Comparison of ENCODE assay signal across 14 cellular contexts in the genomic region with DNA sequence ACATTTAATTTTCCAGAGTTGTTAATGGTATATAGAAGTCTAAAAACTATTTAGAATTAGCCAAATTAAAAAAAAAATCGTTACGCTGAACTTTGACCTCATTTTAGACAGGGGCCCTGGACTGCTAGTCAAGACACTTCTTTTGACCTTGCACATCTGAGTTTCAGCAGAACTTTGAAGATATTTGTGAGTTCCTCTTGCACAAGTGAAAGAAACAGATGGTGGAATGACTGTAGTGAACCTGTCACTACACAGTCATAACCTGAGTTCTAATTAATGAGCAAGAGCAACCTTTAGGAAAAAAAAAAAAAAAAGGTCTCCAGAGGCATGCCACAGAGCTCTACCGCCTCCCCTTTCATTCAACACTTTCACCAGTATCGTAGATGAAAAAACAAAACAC. TPM values are rescaled to one million over a fixed set of nuclear protein-coding genes. Genes with fewer than 3 reads are reported as not detected.
A peak's percentile ranks its signal among the peaks of the same experiment; 100 is the strongest.
DNase-seq lines count a peak whose midpoint lies in the region; ATAC-seq and TF ChIP-seq lines count a peak whose summit lies in the region.
"Had no signal": no experiment of that assay in that cellular context is flagged by ENCODE, and none has a peak within 500 bp of the region (broad histone marks: within the 10 kb centered on the region; RNA-seq: fewer than 3 reads in every experiment).

No MANE protein-coding gene starts in this region.

- H3K9me3 ChIP-seq in RWPE2 (ENCODE audit: severe bottlenecking) (no peaks in the 10 kb centered on the region), transverse colon (no peaks in the 10 kb centered on the region)
- H3K9me3 ChIP-seq: psoas muscle had no signal

- H3K4me3 ChIP-seq in RWPE2 (ENCODE audit: severe bottlenecking) (no peak overlapping the region), transverse colon (no peak overlapping the region)
- H3K4me3 ChIP-seq: psoas muscle had no signal

- no peaks in the 10 kb centered on the region for H3K36me3 Mint-ChIP-seq in activated T-cell treated with anti-CD3 and anti-CD28 coated beads, Interleukin-2, amount 50 U/mL, for 4 hours (ENCODE audit: insufficient read depth)
- H3K36me3 Mint-ChIP-seq: brain had no signal

- no peak for TF ChIP-seq POLR2A in transverse colon (IDR thresholded peaks at IDR 0.05)

- TF ChIP-seq CTCF in RWPE2 (IDR thresholded peaks at IDR 0.05; ENCODE audit: poor library complexity, severe bottlenecking) (no peak), transverse colon (IDR thresholded peaks at IDR 0.05) (no peak)

- H3K36me3 ChIP-seq in RWPE2 (ENCODE audit: low read depth): peaks cover 10% of the 10 kb centered on the region
- H3K36me3 ChIP-seq in transverse colon: no peaks in the 10 kb centered on the region

- H3K9me3 Mint-ChIP-seq in activated T-cell treated with anti-CD3 and anti-CD28 coated beads, Interleukin-2, amount 50 U/mL, for 4 hours: no peaks in the 10 kb centered on the region
- H3K9me3 Mint-ChIP-seq: effector memory CD8-positive, alpha-beta T cell had no signal

- 55 to 60% methylated on average over 4 of the region's 4 CpGs for WGBS in transverse colon (ENCODE audit: low coverage in 1 of 2), 2 donors

- peak overlapping the region; percentile 65 for H3K27ac ChIP-seq in RWPE2 (ENCODE audit: poor library complexity, severe bottlenecking)
- H3K27ac ChIP-seq in transverse colon: peak overlapping the region; percentile 84 to 90 (median 88)
- H3K27ac ChIP-seq: psoas muscle had no signal

- TF ChIP-seq EP300 in transverse colon (IDR thresholded peaks at IDR 0.05; ENCODE audit: low read depth): no peak

- peak; percentile 25 to 41 for ATAC-seq in activated T-cell treated with anti-CD3 and anti-CD28 coated beads, Interleukin-2, amount 50 U/mL, for 4 hours
- peak; percentile 35 for ATAC-seq in HG02798 (IDR thresholded peaks at IDR 0.05; ENCODE audit: poor library complexity, unreplicated experiment)
- no peak for ATAC-seq in RWPE2 (ENCODE audit: low read depth)
- ATAC-seq: effector memory CD8-positive, alpha-beta T cell; psoas muscle had no signal

- H3K4me1 ChIP-seq in RWPE2 (ENCODE audit: insufficient read depth, poor library complexity, severe bottlenecking) (peaks cover 34% of the 10 kb centered on the region), transverse colon (peaks cover 11 to 54% (median 40%) of the 10 kb centered on the region in 4 donors)
- H3K4me1 ChIP-seq: psoas muscle had no signal

- H3K4me3 Mint-ChIP-seq in activated T-cell treated with anti-CD3 and anti-CD28 coated beads, Interleukin-2, amount 50 U/mL, for 4 hours: no peak overlapping the region
- H3K4me3 Mint-ChIP-seq: brain; effector memory CD8-positive, alpha-beta T cell had no signal

- in situ Hi-C loops in transverse colon (cut with MboI; ENCODE audit: low pct_ligation_motif_present in 1 of 4, low pct_unique_long_range_greater_than_20kb in 1 of 4, low sequenced_read_pairs in 3 of 4): no loop called here

- DNase-seq in activated T-cell treated with anti-CD3 and anti-CD28 coated beads, Interleukin-2, amount 50 U/mL, for 4 hours: no peak
- DNase-seq in activated T-cell treated with anti-CD3 and anti-CD28 coated beads for 4 hours: no peak
- no peak for DNase-seq in RWPE2 (ENCODE audit: low spot score)
- DNase-seq in transverse colon: no peak
- DNase-seq in EL: no peak
- no peak for DNase-seq in AG20443 (ENCODE audit: low spot score)
- no peak for DNase-seq in retina
- DNase-seq: ACHN; activated CD4-positive, alpha-beta T cell treated with anti-CD3 and anti-CD28 coated beads for 48 hours; activated effector memory CD4-positive, alpha-beta T cell treated with Interleukin-2 at 50 U/mL for 16 hours; effector memory CD8-positive, alpha-beta T cell; psoas muscle had no signal

- H3K27me3 Mint-ChIP-seq in activated T-cell treated with anti-CD3 and anti-CD28 coated beads, Interleukin-2, amount 50 U/mL, for 4 hours (ENCODE audit: low read depth): peaks cover 19% of the 10 kb centered on the region

- H3K4me1 Mint-ChIP-seq in activated T-cell treated with anti-CD3 and anti-CD28 coated beads, Interleukin-2, amount 50 U/mL, for 4 hours (ENCODE audit: low read depth): no peaks in the 10 kb centered on the region

- intact Hi-C loops in transverse colon (cut with DNase I; ENCODE audit: low total_unique reads): no loop called here

- H3K27me3 ChIP-seq in RWPE2 (ENCODE audit: insufficient read depth, poor library complexity, severe bottlenecking) (no peaks in the 10 kb centered on the region), transverse colon (peaks cover 12% of the 10 kb centered on the region)

RNA-seq across cellular contexts. Expression of gene MYO5C, which starts 5.3 kb away (rescaled TPM):
- under 1 TPM; 0.40 to 0.61 (median 0.46) TPM for total RNA-seq in activated T-cell treated with anti-CD3 and anti-CD28 coated beads, Interleukin-2, amount 50 U/mL, for 4 hours
- 100 to 1,000 TPM in 1 of 4 donors, 10 to 100 TPM in 3; 56.1 to 151 (median 84.5) TPM for total RNA-seq in transverse colon

Comparison
In these comparisons a context has a peak if more than half of its experiments do, and no peak if none do; other contexts are left out.
1. RNA of gene MYO5C, which starts 5.3 kb away (total RNA-seq): 56.1 to 151 TPM in transverse colon; 0.40 to 0.61 TPM in activated T-cell treated with anti-CD3 and anti-CD28 coated beads, Interleukin-2, amount 50 U/mL, for 4 hours; every median in the first group is over 10 times any median in the second.